In the genomic region with DNA sequence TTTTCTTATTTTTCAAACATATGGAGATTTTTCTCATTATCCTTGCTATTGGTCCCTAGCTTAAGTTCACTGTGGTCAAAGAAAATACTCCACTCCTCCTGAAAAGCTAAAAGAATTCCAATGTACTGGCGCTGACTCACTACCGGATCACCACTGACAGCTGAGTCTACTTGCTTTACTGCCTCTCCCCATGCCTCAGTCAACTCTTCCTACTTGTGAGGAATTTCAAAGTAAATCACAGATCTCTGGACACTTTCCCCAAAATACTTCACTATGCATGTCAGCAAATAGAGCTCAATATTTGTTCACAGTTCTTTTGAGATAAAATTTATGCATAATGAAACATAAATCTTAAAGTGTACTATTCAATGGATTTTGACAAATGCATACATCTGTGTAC, we compare ENCODE assay signal across 15 cellular contexts. TPM values are rescaled to one million over a fixed set of nuclear protein-coding genes. Genes with fewer than 3 reads are reported as not detected.
DNase-seq lines count a peak whose midpoint lies in the region; ATAC-seq and TF ChIP-seq lines count a peak whose summit lies in the region.
"Had no signal": no experiment of that assay in that cellular context is flagged by ENCODE, and none has a peak within 500 bp of the region (broad histone marks: within the 10 kb centered on the region; RNA-seq: fewer than 3 reads in every experiment).

No MANE protein-coding gene starts in this region.

- no peaks in the 10 kb centered on the region for H3K9me3 Mint-ChIP-seq in endodermal cell
- H3K9me3 Mint-ChIP-seq: activated CD8-positive, alpha-beta T cell treated with anti-CD3 and anti-CD28 coated beads for 36 hours; T-helper 1 cell treated with Interleukin-12 subunit alpha and Interleukin-12 subunit beta and Interleukin-4 antibody, amounts not matched to agents 30 μg/mL and 1 μg/mL, for 36 hours had no signal

- BruUV-seq in PC-3 (replicated peaks; lab: Mats Ljungman, UMichigan): no TSS peak

- peaks cover 32% of the 10 kb centered on the region for H3K36me3 Mint-ChIP-seq in endodermal cell (ENCODE audit: low read depth)

- intact Hi-C loops in PC-3 (cut with micrococcal nuclease): no loop called here

- H2AFZ ChIP-seq in PC-3 (ENCODE audit: low read length): no peak overlapping the region

- no peak overlapping the region for H3K27ac Mint-ChIP-seq in endodermal cell
- H3K27ac Mint-ChIP-seq: activated CD8-positive, alpha-beta T cell treated with anti-CD3 and anti-CD28 coated beads for 36 hours; T-helper 1 cell treated with Interleukin-12 subunit alpha and Interleukin-12 subunit beta and Interleukin-4 antibody, amounts not matched to agents 30 μg/mL and 1 μg/mL, for 36 hours had no signal

- H3K4me2 ChIP-seq in PC-3 (ENCODE audit: low read length): peak overlapping the region; percentile 53

- H3K9ac ChIP-seq in PC-3 (ENCODE audit: low read length): no peak overlapping the region
- no peak overlapping the region for H3K9ac ChIP-seq in endodermal cell (ENCODE audit: extremely low read depth, low read length, poor library complexity, severe bottlenecking)

- H3K9me2 ChIP-seq in PC-3 (replicated peaks; ENCODE audit: low read length): no peaks in the 10 kb centered on the region

- ATAC-seq in PC-3: peak; percentile 100
- no peak for ATAC-seq in HG02610 (IDR thresholded peaks at IDR 0.05; ENCODE audit: unreplicated experiment)
- ATAC-seq in HG03521 (IDR thresholded peaks at IDR 0.05; ENCODE audit: unreplicated experiment): no peak
- ATAC-seq: activated CD8-positive, alpha-beta T cell treated with anti-CD3 and anti-CD28 coated beads for 36 hours; heart left ventricle had no signal

- H3K79me2 ChIP-seq in PC-3 (ENCODE audit: low read length): no peaks in the 10 kb centered on the region

- CTCF ChIA-PET in PC-3 (lab: Charles Lee): interaction anchor here (0.6 to 1.1 kb wide), 4 partner anchors 9 to 1639 kb away, joined by 3 to 13 read pairs (median 6); partner anchors contain the start of gene B9D1

- no peaks in the 10 kb centered on the region for H3K27me3 ChIP-seq in PC-3 (ENCODE audit: low read length)
- no peaks in the 10 kb centered on the region for H3K27me3 ChIP-seq in endodermal cell (ENCODE audit: control insufficient read depth, insufficient read depth, low read length, poor library complexity, severe bottlenecking)
- H3K27me3 ChIP-seq: colonic mucosa, heart left ventricle, stomach had no signal

- no peak for TF ChIP-seq CTCF in PC-3 (conservative IDR thresholded peaks at IDR 0.05; ENCODE audit: low read depth, low read length)
- no peak for TF ChIP-seq CTCF in endodermal cell (conservative IDR thresholded peaks at IDR 0.05)
- TF ChIP-seq CTCF in GM13977 (IDR thresholded peaks at IDR 0.05; ENCODE audit: extremely low read depth, insufficient read depth, missing control alignments): no peak

- H3K27me3 Mint-ChIP-seq in endodermal cell (ENCODE audit: insufficient read depth): no peaks in the 10 kb centered on the region

- peaks cover 15% of the 10 kb centered on the region for H3K4me1 ChIP-seq in PC-3 (ENCODE audit: insufficient read depth, low read length)
- H3K4me1 ChIP-seq in endodermal cell (ENCODE audit: control insufficient read depth, insufficient read depth, low read length): no peaks in the 10 kb centered on the region
- H3K4me1 ChIP-seq in mesodermal cell (ENCODE audit: control insufficient read depth, insufficient read depth, low read length, poor library complexity, severe bottlenecking): peaks cover 7% of the 10 kb centered on the region
- H3K4me1 ChIP-seq: colonic mucosa, heart left ventricle, stomach had no signal

- peak overlapping the region; percentile 17 for H3K27ac ChIP-seq in PC-3 (ENCODE audit: low read length)
- no peak overlapping the region for H3K27ac ChIP-seq in endodermal cell (ENCODE audit: low read depth, low read length)
- peak overlapping the region; percentile 13 for H3K27ac ChIP-seq in mesodermal cell (ENCODE audit: low read depth, low read length, severe bottlenecking)
- H3K27ac ChIP-seq: colonic mucosa, heart left ventricle, stomach had no signal

- in situ Hi-C loops in GM13977 (cut with MboI; ENCODE audit: low pct_unique_long_range_greater_than_20kb, low sequenced_read_pairs, unreplicated experiment): loop anchor here (25.0 kb wide), 1 partner anchor 408 kb away; no protein-coding TSS in a partner anchor

- H3K4me3 ChIP-seq in PC-3 (ENCODE audit: low read length) (no peak overlapping the region), endodermal cell (ENCODE audit: low read length) (no peak overlapping the region), mesodermal cell (ENCODE audit: extremely low read depth, insufficient read depth, low read length, poor library complexity, severe bottlenecking) (no peak overlapping the region)
- H3K4me3 ChIP-seq: colonic mucosa, heart left ventricle, stomach had no signal

- no peaks in the 10 kb centered on the region for H3K9me3 ChIP-seq in PC-3 (ENCODE audit: low read length)
- H3K9me3 ChIP-seq in endodermal cell (ENCODE audit: control insufficient read depth, low read length): no peaks in the 10 kb centered on the region
- H3K9me3 ChIP-seq in mesodermal cell (ENCODE audit: control insufficient read depth, low read length): no peaks in the 10 kb centered on the region
- H3K9me3 ChIP-seq: colonic mucosa, heart left ventricle, stomach had no signal

- WGBS in endodermal cell (ENCODE audit: insufficient coverage in 1 of 2, insufficient read length in 1 of 2), 2 experiments: 84 to 88% methylated on average over 2 of the region's 2 CpGs
- WGBS in mesodermal cell (ENCODE audit: insufficient coverage in 2 of 2), 2 experiments: 68 to 77% methylated on average over 2 of the region's 2 CpGs

- no peaks in the 10 kb centered on the region for H4K20me1 ChIP-seq in PC-3 (ENCODE audit: low read length)

- POLR2A ChIA-PET in PC-3 (lab: Charles Lee; ENCODE audit: unreplicated experiment): interaction anchor here (1.1 kb wide), 1 partner anchor 24 kb away, joined by 6 read pairs; no protein-coding TSS in a partner anchor

- H3K36me3 ChIP-seq in PC-3 (ENCODE audit: low read depth, low read length): no peaks in the 10 kb centered on the region
- peaks cover 5% of the 10 kb centered on the region for H3K36me3 ChIP-seq in endodermal cell (ENCODE audit: control insufficient read depth, insufficient read depth, low read length)
- H3K36me3 ChIP-seq in mesodermal cell (ENCODE audit: control insufficient read depth, insufficient read depth, low read length): no peaks in the 10 kb centered on the region
- H3K36me3 ChIP-seq: colonic mucosa had no signal

- H3K4me1 Mint-ChIP-seq in endodermal cell: no peaks in the 10 kb centered on the region

- H3K4me3 Mint-ChIP-seq in endodermal cell: no peak overlapping the region
- H3K4me3 Mint-ChIP-seq: activated CD8-positive, alpha-beta T cell treated with anti-CD3 and anti-CD28 coated beads for 36 hours; T-helper 1 cell treated with Interleukin-12 subunit alpha and Interleukin-12 subunit beta and Interleukin-4 antibody, amounts not matched to agents 30 μg/mL and 1 μg/mL, for 36 hours had no signal

- DNase-seq in COLO829 (ENCODE audit: low spot score) (peak; percentile 45), PC-3 (peak; percentile 93), endodermal cell (peak; percentile 26), NCI-H1092 treated with DMSO at 0.1 percent for 48 hours (lab: John Stamatoyannopoulos, UW) (no peak), GM13977 (ENCODE audit: low spot score) (no peak)
- DNase-seq: activated CD8-positive, alpha-beta T cell treated with anti-CD3 and anti-CD28 coated beads for 36 hours; activated naive CD4-positive, alpha-beta T cell; colonic mucosa; heart left ventricle; NCI-H187; stomach had no signal

- no peaks in the 10 kb centered on the region for H3F3A ChIP-seq in PC-3 (ENCODE audit: low read length, unreplicated experiment)

RNA-seq across cellular contexts. Expression of gene B9D1, which starts 8.4 kb away (rescaled TPM):
- total RNA-seq in PC-3 (2014; rRNA removed) (42.8 and 48.0 TPM in 2 replicates), endodermal cell (10 to 100 TPM; 37.7 to 42.8 TPM)
- polyA plus RNA-seq in endodermal cell (2013, experiment 1 of 2): 28.5 TPM
- 25.0 TPM for polyA plus RNA-seq in endodermal cell (2013, experiment 2 of 2)
- polyA plus RNA-seq in mesodermal cell (2013, experiment 1 of 2): 21.5 TPM
- polyA plus RNA-seq in mesodermal cell (2013, experiment 2 of 2): 18.5 TPM

RNA-seq across cellular contexts. Expression of gene MAPK7, which starts 24.2 kb away (rescaled TPM):
- total RNA-seq in PC-3 (2014; rRNA removed) (9.8 and 18.5 TPM in 2 replicates), endodermal cell (10 to 100 TPM; 33.3 to 53.4 TPM)
- polyA plus RNA-seq in endodermal cell (2013, experiment 1 of 2): 29.3 TPM
- polyA plus RNA-seq in endodermal cell (2013, experiment 2 of 2): 25.5 TPM
- polyA plus RNA-seq in mesodermal cell (2013, experiment 1 of 2): 20.5 TPM
- polyA plus RNA-seq in mesodermal cell (2013, experiment 2 of 2): 19.8 TPM

RNA-seq across cellular contexts. Expression of gene MFAP4, which starts 32.9 kb away (rescaled TPM):
- total RNA-seq in PC-3 (2014; rRNA removed) (not detected in 2 replicates), endodermal cell (10 to 100 TPM; 11.1 to 36.8 TPM)
- polyA plus RNA-seq in endodermal cell (2013, experiment 1 of 2): 20.4 TPM
- 18.1 TPM for polyA plus RNA-seq in endodermal cell (2013, experiment 2 of 2)
- polyA plus RNA-seq in mesodermal cell (2013, experiment 1 of 2): 9.2 TPM
- 11.0 TPM for polyA plus RNA-seq in mesodermal cell (2013, experiment 2 of 2)

RNA-seq across cellular contexts. Expression of gene RNF112, which starts 56.9 kb away (rescaled TPM):
- total RNA-seq in PC-3 (2014; rRNA removed) (0.18 and 1.0 TPM in 2 replicates), endodermal cell (1 to 10 TPM; 1.1 to 1.9 TPM)
- 1.4 TPM for polyA plus RNA-seq in endodermal cell (2013, experiment 1 of 2)
- 1.1 TPM for polyA plus RNA-seq in endodermal cell (2013, experiment 2 of 2)
- polyA plus RNA-seq in mesodermal cell (2013, experiment 1 of 2): 0.88 TPM
- polyA plus RNA-seq in mesodermal cell (2013, experiment 2 of 2): 0.66 TPM

Comparison
In these comparisons a context has a peak if more than half of its experiments do, and no peak if none do; other contexts are left out.
1. DNase-seq: peak in COLO829 (single experiment), PC-3 (single experiment) and endodermal cell (single experiment); none in NCI-H1092 treated with DMSO at 0.1 percent for 48 hours (single experiment) and GM13977 (single experiment).
2. RNA of gene MFAP4, which starts 32.9 kb away (total RNA-seq): 11.1 to 36.8 TPM in endodermal cell; not detected in PC-3; every median in the first group is over 10 times any median in the second.